In the genomic region with DNA sequence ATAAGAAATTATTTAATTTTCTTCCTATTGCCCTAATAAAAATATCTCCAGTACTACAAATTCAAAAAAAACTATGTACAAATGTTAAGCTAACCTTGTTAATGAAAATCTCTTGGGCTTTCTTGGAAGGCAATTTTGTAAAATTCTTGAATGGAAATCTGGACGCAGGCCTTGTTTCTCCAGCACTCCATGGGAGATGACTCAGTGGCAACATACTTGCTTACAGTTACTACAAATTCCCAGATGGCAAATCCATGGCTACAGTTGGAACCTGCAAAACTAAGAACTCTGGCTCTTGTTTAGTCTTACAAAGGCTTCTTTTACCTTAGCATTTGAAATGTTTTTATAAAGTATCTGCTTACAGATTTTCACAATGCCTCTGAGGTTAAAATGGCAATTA, we compare ENCODE assay signal across 18 cellular contexts.
A peak's percentile ranks its signal among the peaks of the same experiment; 100 is the strongest.
DNase-seq lines count a peak whose midpoint lies in the region; ATAC-seq and TF ChIP-seq lines count a peak whose summit lies in the region.
"Had no signal": no experiment of that assay in that cellular context is flagged by ENCODE, and none has a peak within 500 bp of the region (broad histone marks: within the 10 kb centered on the region; RNA-seq: fewer than 3 reads in every experiment).

No MANE protein-coding gene starts in this region.

- H3K4me1 ChIP-seq in endodermal cell (ENCODE audit: control insufficient read depth, insufficient read depth, low read length): no peaks in the 10 kb centered on the region
- H3K4me1 ChIP-seq: BE2C had no signal

- no peaks in the 10 kb centered on the region for H3K27me3 ChIP-seq in endodermal cell (ENCODE audit: control insufficient read depth, insufficient read depth, low read length, poor library complexity, severe bottlenecking)
- H3K27me3 ChIP-seq: BE2C, esophagus muscularis mucosa had no signal

- no peak for ATAC-seq in HG03520 (IDR thresholded peaks at IDR 0.05; ENCODE audit: unreplicated experiment)
- ATAC-seq: left colon, Panc1, SK-N-SH treated with all-trans-retinoic acid at 6 μM for 48 hours had no signal

- no peaks in the 10 kb centered on the region for H3K4me1 Mint-ChIP-seq in endodermal cell
- H3K4me1 Mint-ChIP-seq: activated CD4-positive, alpha-beta T cell treated with anti-CD3 and anti-CD28 coated beads, Interleukin-2, amount 10 ng/mL, durations not matched to agents 24 days and 14 days had no signal

- WGBS in endodermal cell (ENCODE audit: insufficient coverage in 1 of 2, insufficient read length in 1 of 2), 2 experiments: 83 to 89% methylated on average over 1 of the region's 1 CpG

- TF ChIP-seq CTCF in AG10803 (conservative IDR thresholded peaks at IDR 0.05; ENCODE audit: low read length): no peak
- no peak for TF ChIP-seq CTCF in fibroblast of mammary gland (conservative IDR thresholded peaks at IDR 0.05; ENCODE audit: control insufficient read depth, insufficient read depth, low read depth, low read length)
- no peak for TF ChIP-seq CTCF in endodermal cell (conservative IDR thresholded peaks at IDR 0.05)

- H3K4me3 Mint-ChIP-seq in endodermal cell: no peak overlapping the region
- H3K4me3 Mint-ChIP-seq: activated CD4-positive, alpha-beta T cell treated with anti-CD3 and anti-CD28 coated beads, Interleukin-2, amount 10 ng/mL, durations not matched to agents 24 days and 14 days had no signal

- no peak overlapping the region for H3K9ac ChIP-seq in endodermal cell (ENCODE audit: extremely low read depth, low read length, poor library complexity, severe bottlenecking)

- no peaks in the 10 kb centered on the region for H3K36me3 ChIP-seq in endodermal cell (ENCODE audit: control insufficient read depth, insufficient read depth, low read length)
- H3K36me3 ChIP-seq: BE2C, esophagus muscularis mucosa had no signal

- DNase-seq in AG10803 (ENCODE audit: low read depth): peak; percentile 84
- DNase-seq in NCI-H446 (lab: John Stamatoyannopoulos, UW): peak; percentile 7 to 41
- DNase-seq in fibroblast of mammary gland (ENCODE audit: low read depth): peak; percentile 91
- DNase-seq in myocyte (ENCODE audit: low read depth): peak; percentile 16
- no peak for DNase-seq in activated CD4-positive, alpha-beta T cell treated with anti-CD3 and anti-CD28 coated beads for 4 hours
- DNase-seq in endodermal cell: no peak
- no peak for DNase-seq in NCI-H226
- DNase-seq: activated CD4-positive, alpha-beta T cell treated with anti-CD3 and anti-CD28 coated beads, Interleukin-2, amount 10 ng/mL, durations not matched to agents 24 days and 14 days; activated gamma-delta T cell treated with Interleukin-2 at 50 U/mL for 16 hours; aorta; BE2C; left colon; NCI-H2081; NCI-H748 treated with DMSO at 0.1 percent for 48 hours had no signal

- no peaks in the 10 kb centered on the region for H3K27me3 Mint-ChIP-seq in endodermal cell (ENCODE audit: insufficient read depth)
- H3K27me3 Mint-ChIP-seq: activated CD4-positive, alpha-beta T cell treated with anti-CD3 and anti-CD28 coated beads, Interleukin-2, amount 10 ng/mL, durations not matched to agents 24 days and 14 days had no signal

- H3K4me3 ChIP-seq in AG10803 (ENCODE audit: low read length) (no peak overlapping the region), fibroblast of mammary gland (ENCODE audit: control insufficient read depth, low read depth, low read length) (no peak overlapping the region), endodermal cell (ENCODE audit: low read length) (no peak overlapping the region)
- H3K4me3 ChIP-seq: esophagus muscularis mucosa had no signal

- no peaks in the 10 kb centered on the region for H3K36me3 Mint-ChIP-seq in endodermal cell (ENCODE audit: low read depth)

- H3K27ac Mint-ChIP-seq in endodermal cell: no peak overlapping the region
- H3K27ac Mint-ChIP-seq: activated CD4-positive, alpha-beta T cell treated with anti-CD3 and anti-CD28 coated beads, Interleukin-2, amount 10 ng/mL, durations not matched to agents 24 days and 14 days had no signal

- H3K9me3 ChIP-seq in endodermal cell (ENCODE audit: control insufficient read depth, low read length): no peaks in the 10 kb centered on the region
- H3K9me3 ChIP-seq: BE2C, esophagus muscularis mucosa had no signal

- no peaks in the 10 kb centered on the region for H3K9me3 Mint-ChIP-seq in endodermal cell
- H3K9me3 Mint-ChIP-seq: activated CD4-positive, alpha-beta T cell treated with anti-CD3 and anti-CD28 coated beads, Interleukin-2, amount 10 ng/mL, durations not matched to agents 24 days and 14 days had no signal

- H3K27ac ChIP-seq in endodermal cell (ENCODE audit: low read depth, low read length): no peak overlapping the region
- H3K27ac ChIP-seq: esophagus muscularis mucosa had no signal

Comparison
In these comparisons a context has a peak if more than half of its experiments do, and no peak if none do; other contexts are left out.
1. DNase-seq: peak in AG10803 (single experiment), NCI-H446 (2 of 2), fibroblast of mammary gland (single experiment) and myocyte (single experiment); none in activated CD4-positive, alpha-beta T cell treated with anti-CD3 and anti-CD28 coated beads for 4 hours (0 of 2), endodermal cell (single experiment) and NCI-H226 (single experiment).